In genomic region chr13:64540468-64540867, GRCh38 we compare ENCODE assay signal across 14 cellular contexts.
"Had no signal": no experiment of that assay in that cellular context is flagged by ENCODE, and none has a peak within 500 bp of the region (broad histone marks: within the 10 kb centered on the region; RNA-seq: fewer than 3 reads in every experiment).

No MANE protein-coding gene starts in this region.

- H3K27me3 Mint-ChIP-seq: activated CD4-positive, alpha-beta T cell treated with anti-CD3 and anti-CD28 coated beads, Interleukin-2, amount 10 ng/mL, durations not matched to agents 24 days and 14 days; activated naive CD8-positive, alpha-beta T cell treated with anti-CD3 and anti-CD28 coated beads, Interleukin-2, amount 10 ng/mL, durations not matched to agents 7 days and 5 days had no signal

- H3K36me3 Mint-ChIP-seq: activated naive CD8-positive, alpha-beta T cell treated with anti-CD3 and anti-CD28 coated beads, Interleukin-2, amount 10 ng/mL, durations not matched to agents 7 days and 5 days; mesothelial cell of epicardium; stimulated activated effector memory CD8-positive, alpha-beta T cell treated with anti-CD3 and anti-CD28 coated beads, Interleukin-12 subunit alpha, Interleukin-12 subunit beta, amount 100 ng/mL, for 72 hours had no signal

- ATAC-seq: left cardiac atrium; lower lobe of right lung; sciatic nerve; stimulated activated effector memory CD8-positive, alpha-beta T cell treated with anti-CD3 and anti-CD28 coated beads, Interleukin-12 subunit alpha, Interleukin-12 subunit beta, amount 100 ng/mL, for 72 hours had no signal

- H3K4me3 ChIP-seq: lower lobe of right lung, thyroid gland had no signal

- H3K9me3 ChIP-seq: lower lobe of right lung, thyroid gland had no signal

- FAIRE-seq: urothelium cell line had no signal

- H3K4me3 Mint-ChIP-seq: activated CD4-positive, alpha-beta T cell treated with anti-CD3 and anti-CD28 coated beads, Interleukin-2, amount 10 ng/mL, durations not matched to agents 24 days and 14 days; activated naive CD8-positive, alpha-beta T cell treated with anti-CD3 and anti-CD28 coated beads, Interleukin-2, amount 10 ng/mL, durations not matched to agents 7 days and 5 days; mesothelial cell of epicardium; stimulated activated effector memory CD8-positive, alpha-beta T cell treated with anti-CD3 and anti-CD28 coated beads, Interleukin-12 subunit alpha, Interleukin-12 subunit beta, amount 100 ng/mL, for 72 hours; T-helper 2 cell treated with Interferon-gamma antibody and Interleukin-4, amounts not matched to agents 5 μg/mL and 100 μg/mL, for 36 hours had no signal

- DNase-seq: activated CD4-positive, alpha-beta T cell treated with anti-CD3 and anti-CD28 coated beads, Interleukin-2, amount 10 ng/mL, durations not matched to agents 24 days and 14 days; activated CD4-positive, CD25-positive, alpha-beta regulatory T cell; activated naive CD8-positive, alpha-beta T cell treated with anti-CD3 and anti-CD28 coated beads, Interleukin-2, amount 10 ng/mL, durations not matched to agents 7 days and 5 days; anterior cingulate cortex; left cardiac atrium; lower lobe of right lung; stimulated activated CD4-positive, alpha-beta T cell treated with anti-CD3 and anti-CD28 coated beads, Interleukin-12 subunit alpha, Interleukin-12 subunit beta, amount 100 ng/mL, for 4 hours; stimulated activated CD4-positive, alpha-beta T cell treated with anti-CD3 and anti-CD28 coated beads, Interleukin-2, amount 100 ng/mL, for 24 hours; thyroid gland had no signal

- H3K27me3 ChIP-seq: thyroid gland had no signal

- H3K9me3 Mint-ChIP-seq: activated CD4-positive, alpha-beta T cell treated with anti-CD3 and anti-CD28 coated beads, Interleukin-2, amount 10 ng/mL, durations not matched to agents 24 days and 14 days; activated naive CD8-positive, alpha-beta T cell treated with anti-CD3 and anti-CD28 coated beads, Interleukin-2, amount 10 ng/mL, durations not matched to agents 7 days and 5 days; mesothelial cell of epicardium had no signal

- H3K36me3 ChIP-seq: lower lobe of right lung, thyroid gland had no signal

- H3K27ac Mint-ChIP-seq: activated CD4-positive, alpha-beta T cell treated with anti-CD3 and anti-CD28 coated beads, Interleukin-2, amount 10 ng/mL, durations not matched to agents 24 days and 14 days; activated naive CD8-positive, alpha-beta T cell treated with anti-CD3 and anti-CD28 coated beads, Interleukin-2, amount 10 ng/mL, durations not matched to agents 7 days and 5 days; mesothelial cell of epicardium; stimulated activated effector memory CD8-positive, alpha-beta T cell treated with anti-CD3 and anti-CD28 coated beads, Interleukin-12 subunit alpha, Interleukin-12 subunit beta, amount 100 ng/mL, for 72 hours; T-helper 2 cell treated with Interferon-gamma antibody and Interleukin-4, amounts not matched to agents 5 μg/mL and 100 μg/mL, for 36 hours had no signal

- H3K4me1 Mint-ChIP-seq: activated CD4-positive, alpha-beta T cell treated with anti-CD3 and anti-CD28 coated beads, Interleukin-2, amount 10 ng/mL, durations not matched to agents 24 days and 14 days; activated naive CD8-positive, alpha-beta T cell treated with anti-CD3 and anti-CD28 coated beads, Interleukin-2, amount 10 ng/mL, durations not matched to agents 7 days and 5 days; stimulated activated effector memory CD8-positive, alpha-beta T cell treated with anti-CD3 and anti-CD28 coated beads, Interleukin-12 subunit alpha, Interleukin-12 subunit beta, amount 100 ng/mL, for 72 hours had no signal

- H3K4me1 ChIP-seq: lower lobe of right lung, thyroid gland had no signal
